1 cellular context compared by ENCODE assay signal in genomic region chr20:63260521-63260920, GRCh38.
TF ChIP-seq lines count a peak whose summit lies in the region.

No MANE protein-coding gene starts in this region.

TF ChIP-seq in neural cell, 6 proteins besides CTCF, POLR2A, EP300 and RAD21 (continued from another document):
- TF ChIP-seq REST (IDR thresholded peaks at IDR 0.05; ENCODE audit: borderline replicate concordance) (no peak), SMC3 (conservative IDR thresholded peaks at IDR 0.05; ENCODE audit: poor library complexity) (no peak), POLR2AphosphoS5 (IDR thresholded peaks at IDR 0.05) (no peak), EZH2 (IDR thresholded peaks at IDR 0.05; ENCODE audit: borderline replicate concordance, insufficient read depth, low read length, poor library complexity, severe bottlenecking) (no peak)
